Comparison of ENCODE assay signal across 18 cellular contexts in the genomic region with DNA sequence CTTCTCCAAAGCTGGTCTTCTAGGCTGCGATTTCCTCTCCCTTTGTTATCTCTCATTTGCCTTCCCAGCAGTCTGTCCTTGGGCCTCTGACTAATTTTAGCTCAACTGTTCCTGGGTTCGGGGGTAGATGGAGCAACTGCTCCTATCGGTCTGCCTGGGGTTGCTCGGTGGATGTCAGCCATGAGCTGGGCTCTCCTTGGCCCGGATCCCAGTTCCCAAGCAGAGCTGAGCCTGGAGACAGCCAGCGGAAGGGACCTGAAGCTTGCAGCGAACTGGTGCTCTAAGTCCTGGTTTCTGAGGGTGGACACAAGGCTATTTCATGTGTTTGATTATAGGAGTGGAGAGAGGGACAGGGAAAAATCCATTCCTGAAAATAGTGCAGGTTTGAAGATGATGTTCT.
DNase-seq lines count a peak whose midpoint lies in the region; ATAC-seq and TF ChIP-seq lines count a peak whose summit lies in the region.
"Had no signal": no experiment of that assay in that cellular context is flagged by ENCODE, and none has a peak within 500 bp of the region (broad histone marks: within the 10 kb centered on the region; RNA-seq: fewer than 3 reads in every experiment).

No MANE protein-coding gene starts in this region.

- intact Hi-C loops in left ventricle myocardium superior (cut with micrococcal nuclease) (no loop called here), mucosa of descending colon (cut with DNase I, micrococcal nuclease) (no loop called here)

- no peaks in the 10 kb centered on the region for H3K9me3 ChIP-seq in SJCRH30 (replicated peaks)
- no peaks in the 10 kb centered on the region for H3K9me3 ChIP-seq in mucosa of descending colon
- H3K9me3 ChIP-seq: BLaER1 treated with 17β-estradiol and CSF1 and Interleukin-3, amounts not matched to agents 10 nM and 100 nM; prostate gland; spleen had no signal

- H3K36me3 Mint-ChIP-seq in stimulated activated naive B cell treated with anti-CD40 and anti-IgM and Interleukin-4, amounts not matched to agents 10 μg/mL and 1 μg/mL and 100 μg/mL, for 72 hours = no peaks in the 10 kb centered on the region
- H3K36me3 Mint-ChIP-seq: naive B cell had no signal

- peak; percentile 20 for DNase-seq in NCI-H1092 (lab: John Stamatoyannopoulos, UW)
- peak; percentile 53 to 56 for DNase-seq in SJCRH30
- DNase-seq in left ventricle myocardium superior = peak; percentile 83
- no peak for DNase-seq in stimulated activated naive B cell treated with anti-CD40 and anti-IgM and Interleukin-4, amounts not matched to agents 10 μg/mL and 1 μg/mL and 100 μg/mL, for 72 hours
- DNase-seq in mucosa of descending colon = no peak
- DNase-seq in kidney glomerular epithelial cell (lab: John Stamatoyannopoulos, UW) = no peak
- no peak for DNase-seq in T-helper 1 cell
- DNase-seq: activated effector memory CD4-positive, alpha-beta T cell treated with anti-CD3 and anti-CD28 coated beads, Interleukin-2, amount 50 U/mL, for 16 hours; foreskin keratinocyte; GOT3; Kasumi-1; naive B cell; NCI-H187; NCI-H510A; spleen had no signal

- no peaks in the 10 kb centered on the region for H3K27me3 Mint-ChIP-seq in stimulated activated naive B cell treated with anti-CD40 and anti-IgM and Interleukin-4, amounts not matched to agents 10 μg/mL and 1 μg/mL and 100 μg/mL, for 72 hours
- H3K27me3 Mint-ChIP-seq: naive B cell had no signal

- H3K27ac ChIP-seq in SJCRH30 = no peak overlapping the region
- H3K27ac ChIP-seq: BLaER1 treated with 17β-estradiol and CSF1 and Interleukin-3, amounts not matched to agents 10 nM and 100 nM; foreskin keratinocyte; prostate gland; SK-N-MC; spleen had no signal

- TF ChIP-seq CTCF in mucosa of descending colon (IDR thresholded peaks at IDR 0.05) = no peak

- H3K4me3 Mint-ChIP-seq in stimulated activated naive B cell treated with anti-CD40 and anti-IgM and Interleukin-4, amounts not matched to agents 10 μg/mL and 1 μg/mL and 100 μg/mL, for 72 hours = no peak overlapping the region
- H3K4me3 Mint-ChIP-seq: naive B cell had no signal

- ATAC-seq in left ventricle myocardium superior (peak; percentile 99), mucosa of descending colon (no peak)
- ATAC-seq in stimulated activated naive B cell treated with anti-CD40 and anti-IgM and Interleukin-4, amounts not matched to agents 10 μg/mL and 1 μg/mL and 100 μg/mL, for 72 hours (replicated peaks) = no peak
- ATAC-seq: foreskin keratinocyte had no signal

- H3K4me3 ChIP-seq in SJCRH30 = no peak overlapping the region
- H3K4me3 ChIP-seq in mucosa of descending colon = no peak overlapping the region
- H3K4me3 ChIP-seq: BLaER1 treated with 17β-estradiol and CSF1 and Interleukin-3, amounts not matched to agents 10 nM and 100 nM; prostate gland; SK-N-MC; spleen had no signal

- peak overlapping the region; percentile 11 for H3K27ac Mint-ChIP-seq in stimulated activated naive B cell treated with anti-CD40 and anti-IgM and Interleukin-4, amounts not matched to agents 10 μg/mL and 1 μg/mL and 100 μg/mL, for 72 hours
- H3K27ac Mint-ChIP-seq: naive B cell had no signal

- no peaks in the 10 kb centered on the region for H3K4me1 Mint-ChIP-seq in stimulated activated naive B cell treated with anti-CD40 and anti-IgM and Interleukin-4, amounts not matched to agents 10 μg/mL and 1 μg/mL and 100 μg/mL, for 72 hours
- H3K4me1 Mint-ChIP-seq: naive B cell had no signal

- H3K27me3 ChIP-seq in SJCRH30 = no peaks in the 10 kb centered on the region
- H3K27me3 ChIP-seq: BLaER1 treated with 17β-estradiol and CSF1 and Interleukin-3, amounts not matched to agents 10 nM and 100 nM; foreskin keratinocyte; spleen had no signal

- no peaks in the 10 kb centered on the region for H3K9me3 Mint-ChIP-seq in stimulated activated naive B cell treated with anti-CD40 and anti-IgM and Interleukin-4, amounts not matched to agents 10 μg/mL and 1 μg/mL and 100 μg/mL, for 72 hours

- H3K36me3 ChIP-seq in SJCRH30 = no peaks in the 10 kb centered on the region
- no peaks in the 10 kb centered on the region for H3K36me3 ChIP-seq in mucosa of descending colon (ENCODE audit: low read depth)
- H3K36me3 ChIP-seq: BLaER1 treated with 17β-estradiol and CSF1 and Interleukin-3, amounts not matched to agents 10 nM and 100 nM; prostate gland; spleen had no signal

- H3K4me1 ChIP-seq in SJCRH30 (no peaks in the 10 kb centered on the region), mucosa of descending colon (ENCODE audit: low read depth) (no peaks in the 10 kb centered on the region)
- H3K4me1 ChIP-seq: foreskin keratinocyte, prostate gland, spleen had no signal

Comparison
In these comparisons a context has a peak if more than half of its experiments do, and no peak if none do; other contexts are left out.
1. DNase-seq: peak in NCI-H1092 (single experiment), SJCRH30 (2 of 2) and left ventricle myocardium superior (single experiment); none in stimulated activated naive B cell treated with anti-CD40 and anti-IgM and Interleukin-4, amounts not matched to agents 10 μg/mL and 1 μg/mL and 100 μg/mL, for 72 hours (single experiment), mucosa of descending colon (0 of 3), kidney glomerular epithelial cell (single experiment) and T-helper 1 cell (0 of 5).